Comparison of ENCODE assay signal across 17 cellular contexts in genomic region chr9:125271081-125271480, GRCh38.
"Had no signal": no experiment of that assay in that cellular context is flagged by ENCODE, and none has a peak within 500 bp of the region (broad histone marks: within the 10 kb centered on the region; RNA-seq: fewer than 3 reads in every experiment).

No MANE protein-coding gene starts in this region.

- H3K9me3 ChIP-seq: body of pancreas, prostate gland, upper lobe of left lung had no signal

- H3K27ac Mint-ChIP-seq: activated naive CD8-positive, alpha-beta T cell treated with anti-CD3 and anti-CD28 coated beads for 36 hours; activated T-helper 1 cell treated with anti-CD3 and anti-CD28 coated beads, Interleukin-12 subunit alpha, Interleukin-12 subunit beta, Interleukin-2, Interleukin-4 antibody, amounts not matched to agents 30 ng/mL and 10 ng/mL and 1 ng/mL, durations not matched to agents 14 hours and 24 hours and 36 hours; effector memory CD8-positive, alpha-beta T cell; nephron; stimulated activated naive CD8-positive, alpha-beta T cell treated with anti-CD3 and anti-CD28 coated beads, Interleukin-15, Interleukin-2, amounts not matched to agents 100 ng/mL and 50 ng/mL, for 24 hours; T-helper 2 cell treated with Interferon-gamma antibody and Interleukin-4, amounts not matched to agents 5 μg/mL and 100 μg/mL, for 36 hours had no signal

- H3K4me3 Mint-ChIP-seq: activated CD4-positive, alpha-beta T cell treated with anti-CD3 and anti-CD28 coated beads, Interleukin-2, amount 10 ng/mL, durations not matched to agents 7 days and 5 days; activated naive CD8-positive, alpha-beta T cell treated with anti-CD3 and anti-CD28 coated beads for 36 hours; activated T-helper 1 cell treated with anti-CD3 and anti-CD28 coated beads, Interleukin-12 subunit alpha, Interleukin-12 subunit beta, Interleukin-2, Interleukin-4 antibody, amounts not matched to agents 30 ng/mL and 10 ng/mL and 1 ng/mL, durations not matched to agents 14 hours and 24 hours and 36 hours; nephron; stimulated activated naive CD8-positive, alpha-beta T cell treated with anti-CD3 and anti-CD28 coated beads, Interleukin-15, Interleukin-2, amounts not matched to agents 100 ng/mL and 50 ng/mL, for 24 hours; T-helper 2 cell treated with Interferon-gamma antibody and Interleukin-4, amounts not matched to agents 5 μg/mL and 100 μg/mL, for 36 hours had no signal

- H3K9me3 Mint-ChIP-seq: activated CD4-positive, alpha-beta T cell treated with anti-CD3 and anti-CD28 coated beads, Interleukin-2, amount 10 ng/mL, durations not matched to agents 7 days and 5 days; activated naive CD8-positive, alpha-beta T cell treated with anti-CD3 and anti-CD28 coated beads for 36 hours; activated T-helper 1 cell treated with anti-CD3 and anti-CD28 coated beads, Interleukin-12 subunit alpha, Interleukin-12 subunit beta, Interleukin-2, Interleukin-4 antibody, amounts not matched to agents 30 ng/mL and 10 ng/mL and 1 ng/mL, durations not matched to agents 14 hours and 24 hours and 36 hours; effector memory CD8-positive, alpha-beta T cell; nephron; stimulated activated naive CD8-positive, alpha-beta T cell treated with anti-CD3 and anti-CD28 coated beads, Interleukin-15, Interleukin-2, amounts not matched to agents 100 ng/mL and 50 ng/mL, for 24 hours; T-helper 2 cell treated with Interferon-gamma antibody and Interleukin-4, amounts not matched to agents 5 μg/mL and 100 μg/mL, for 36 hours had no signal

- H3K4me1 ChIP-seq: prostate gland had no signal

- H3K27me3 ChIP-seq: body of pancreas, upper lobe of left lung had no signal

- H3K36me3 ChIP-seq: prostate gland had no signal

- H3K4me3 ChIP-seq: body of pancreas, prostate gland, upper lobe of left lung had no signal

- ATAC-seq: body of pancreas; effector memory CD8-positive, alpha-beta T cell; left ventricle myocardium superior; right cardiac atrium had no signal

- DNase-seq: activated CD4-positive, alpha-beta T cell treated with anti-CD3 and anti-CD28 coated beads, Interleukin-2, amount 10 ng/mL, durations not matched to agents 7 days and 5 days; activated CD8-positive, alpha-beta memory T cell treated with anti-CD3 and anti-CD28 coated beads for 24 hours; activated naive CD8-positive, alpha-beta T cell treated with anti-CD3 and anti-CD28 coated beads for 36 hours; amygdala; body of pancreas; effector memory CD8-positive, alpha-beta T cell; kidney glomerular epithelial cell; left ventricle myocardium superior; mesendoderm; occipital lobe; right cardiac atrium; upper lobe of left lung had no signal

- H3K27me3 Mint-ChIP-seq: activated CD4-positive, alpha-beta T cell treated with anti-CD3 and anti-CD28 coated beads, Interleukin-2, amount 10 ng/mL, durations not matched to agents 7 days and 5 days; activated naive CD8-positive, alpha-beta T cell treated with anti-CD3 and anti-CD28 coated beads for 36 hours; effector memory CD8-positive, alpha-beta T cell; stimulated activated naive CD8-positive, alpha-beta T cell treated with anti-CD3 and anti-CD28 coated beads, Interleukin-15, Interleukin-2, amounts not matched to agents 100 ng/mL and 50 ng/mL, for 24 hours had no signal
